Comparison of ENCODE assay signal across 18 cellular contexts in the genomic region with DNA sequence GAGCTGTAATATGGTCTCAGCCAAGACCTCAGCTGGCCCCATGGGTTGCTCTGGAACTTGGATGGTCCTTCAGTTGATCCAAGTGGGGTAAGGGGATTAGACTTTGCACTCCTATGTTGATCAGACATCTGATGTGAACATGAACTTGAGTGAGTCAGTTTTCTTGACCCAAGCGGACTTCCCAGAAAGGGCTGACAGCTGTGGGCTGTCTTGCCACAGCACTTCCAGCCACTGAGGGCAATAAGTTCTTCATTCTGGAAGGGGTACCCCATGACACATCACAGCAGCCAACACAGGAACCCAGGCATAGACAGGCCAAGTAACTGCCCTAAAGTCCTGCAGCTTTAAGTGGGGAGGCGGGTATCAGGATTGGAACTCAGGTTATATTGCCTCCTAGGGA.
DNase-seq lines count a peak whose midpoint lies in the region; ATAC-seq and TF ChIP-seq lines count a peak whose summit lies in the region.
"Had no signal": no experiment of that assay in that cellular context is flagged by ENCODE, and none has a peak within 500 bp of the region (broad histone marks: within the 10 kb centered on the region; RNA-seq: fewer than 3 reads in every experiment).

No MANE protein-coding gene starts in this region.

- DNase-seq in EL (peak; percentile 30), amniotic epithelial cell (ENCODE audit: low read depth) (peak; percentile 52), fibroblast of villous mesenchyme (ENCODE audit: low read depth) (peak; percentile 53), stromal cell of bone marrow (ENCODE audit: low read depth) (peak; percentile 29), GM13976 (ENCODE audit: low spot score) (no peak), aorta (no peak), ascending aorta (ENCODE audit: low spot score in 2 of 2) (no peak)
- DNase-seq: activated CD4-positive, alpha-beta T cell treated with anti-CD3 and anti-CD28 coated beads, Interleukin-2, amount 50 U/mL, for 1 hour; activated CD8-positive, alpha-beta memory T cell treated with anti-CD3 and anti-CD28 coated beads, Interleukin-2, amount 10 ng/mL, durations not matched to agents 7 days and 5 days; CD4-positive, CD25-positive, alpha-beta regulatory T cell; effector CD4-positive, alpha-beta T cell; NCI-H1417 treated with DMSO at 0.1 percent for 48 hours; NCI-H446; psoas muscle; stimulated activated CD4-positive, alpha-beta T cell treated with anti-CD3 and anti-CD28 coated beads, Interleukin-1b, Interleukin-23, amount 100 ng/mL, for 48 hours had no signal

- in situ Hi-C loops in GM13976 (cut with MboI; ENCODE audit: low sequenced_read_pairs, unreplicated experiment) = no loop called here

- WGBS in aorta, 2 donors = 96 to 99% methylated on average over 2 of the region's 2 CpGs

- no peaks in the 10 kb centered on the region for H3K36me3 ChIP-seq in aorta (ENCODE audit: control insufficient read depth in 1 of 2, insufficient read depth in 2 of 2, low read length in 1 of 2)
- H3K36me3 ChIP-seq in ascending aorta = no peaks in the 10 kb centered on the region
- H3K36me3 ChIP-seq: neutrophil had no signal

- no peak for TF ChIP-seq CTCF in fibroblast of villous mesenchyme (IDR thresholded peaks at IDR 0.05; ENCODE audit: insufficient read depth, low read depth, low read length)
- no peak for TF ChIP-seq CTCF in GM13976 (IDR thresholded peaks at IDR 0.05; ENCODE audit: borderline replicate concordance, control extremely low read depth, extremely low read depth, insufficient read depth, missing control alignments)
- no peak for TF ChIP-seq CTCF in ascending aorta (IDR thresholded peaks at IDR 0.05)

- intact Hi-C loops in aorta (cut with DNase I) (no loop called here), ascending aorta (cut with DNase I) (no loop called here)

- H3K4me3 ChIP-seq in fibroblast of villous mesenchyme (ENCODE audit: low read depth, low read length) (no peak overlapping the region), aorta (ENCODE audit: low read length in 2 of 2) (no peak overlapping the region), ascending aorta (no peak overlapping the region)
- H3K4me3 ChIP-seq: psoas muscle had no signal

- H3K27me3 ChIP-seq in aorta (ENCODE audit: control insufficient read depth in 1 of 2, insufficient read depth in 2 of 2, low read length in 1 of 2) = no peaks in the 10 kb centered on the region
- no peaks in the 10 kb centered on the region for H3K27me3 ChIP-seq in ascending aorta

- no peak for ATAC-seq in aorta (ENCODE audit: low FRiP score)
- ATAC-seq: activated CD8-positive, alpha-beta memory T cell treated with anti-CD3 and anti-CD28 coated beads, Interleukin-2, amount 10 ng/mL, durations not matched to agents 7 days and 5 days; activated naive CD4-positive, alpha-beta T cell treated with anti-CD3 and anti-CD28 coated beads, Interleukin-2, amount 50 U/mL, for 72 hours; psoas muscle; WTC11 had no signal

- no peaks in the 10 kb centered on the region for H3K9me3 ChIP-seq in aorta (ENCODE audit: control insufficient read depth, low read length)
- H3K9me3 ChIP-seq in ascending aorta = no peaks in the 10 kb centered on the region
- H3K9me3 ChIP-seq: neutrophil, psoas muscle had no signal

- H3K4me1 ChIP-seq in aorta (ENCODE audit: control insufficient read depth in 1 of 2, insufficient read depth in 2 of 2, low read length in 2 of 2) (no peaks in the 10 kb centered on the region), ascending aorta (no peaks in the 10 kb centered on the region)
- H3K4me1 ChIP-seq: psoas muscle had no signal

- H3K27ac ChIP-seq in aorta (ENCODE audit: low read depth in 1 of 2, low read length in 2 of 2) (no peak overlapping the region), ascending aorta (no peak overlapping the region)
- H3K27ac ChIP-seq: neutrophil, psoas muscle had no signal

Comparison
In these comparisons a context has a peak if more than half of its experiments do, and no peak if none do; other contexts are left out.
1. DNase-seq: peak in EL (single experiment), amniotic epithelial cell (single experiment), fibroblast of villous mesenchyme (single experiment) and stromal cell of bone marrow (single experiment); none in GM13976 (single experiment), aorta (0 of 2) and ascending aorta (0 of 2).